4 cellular contexts compared by ENCODE assay signal in genomic region chr2:198252472-198252871, GRCh38.
"Had no signal": no experiment of that assay in that cellular context is flagged by ENCODE, and none has a peak within 500 bp of the region (broad histone marks: within the 10 kb centered on the region; RNA-seq: fewer than 3 reads in every experiment).

No MANE protein-coding gene starts in this region.

- H3K27ac ChIP-seq: HL-60 had no signal

- DNase-seq: IMR-90 had no signal

- ATAC-seq: HepG2, K562 had no signal

- H3K4me3 ChIP-seq: K562 had no signal
